Comparison of ENCODE assay signal across 2 cellular contexts in genomic region chr2:53819627-53820026, GRCh38.
A peak's percentile ranks its signal among the peaks of the same experiment; 100 is the strongest.
TF ChIP-seq lines count a peak whose summit lies in the region.

No MANE protein-coding gene starts in this region.

TF ChIP-seq in GM23338, 12 proteins besides CTCF, POLR2A, EP300 and RAD21:
- TF ChIP-seq ETS1 (IDR thresholded peaks at IDR 0.05) (no peak), REST (IDR thresholded peaks at IDR 0.05; ENCODE audit: unreplicated experiment) (no peak), CREB1 (CRISPR knock-in tag; IDR thresholded peaks at IDR 0.05; ENCODE audit: low read depth) (no peak), POLR2AphosphoS5 (IDR thresholded peaks at IDR 0.05; ENCODE audit: low read depth) (no peak), EZH2 (IDR thresholded peaks at IDR 0.05; ENCODE audit: low read depth, unreplicated experiment) (no peak), ZNF114 (CRISPR knock-in tag; IDR thresholded peaks at IDR 0.05) (no peak), NANOG (IDR thresholded peaks at IDR 0.05; ENCODE audit: borderline replicate concordance) (no peak), STAT1 (IDR thresholded peaks at IDR 0.05; ENCODE audit: unreplicated experiment) (no peak), JUNB (IDR thresholded peaks at IDR 0.05; ENCODE audit: unreplicated experiment) (no peak), EZH2phosphoT487 (IDR thresholded peaks at IDR 0.05; ENCODE audit: unreplicated experiment) (no peak), ZNF331 (CRISPR knock-in tag; IDR thresholded peaks at IDR 0.05; ENCODE audit: low read depth) (no peak)
- TF ChIP-seq, protein P1, sequence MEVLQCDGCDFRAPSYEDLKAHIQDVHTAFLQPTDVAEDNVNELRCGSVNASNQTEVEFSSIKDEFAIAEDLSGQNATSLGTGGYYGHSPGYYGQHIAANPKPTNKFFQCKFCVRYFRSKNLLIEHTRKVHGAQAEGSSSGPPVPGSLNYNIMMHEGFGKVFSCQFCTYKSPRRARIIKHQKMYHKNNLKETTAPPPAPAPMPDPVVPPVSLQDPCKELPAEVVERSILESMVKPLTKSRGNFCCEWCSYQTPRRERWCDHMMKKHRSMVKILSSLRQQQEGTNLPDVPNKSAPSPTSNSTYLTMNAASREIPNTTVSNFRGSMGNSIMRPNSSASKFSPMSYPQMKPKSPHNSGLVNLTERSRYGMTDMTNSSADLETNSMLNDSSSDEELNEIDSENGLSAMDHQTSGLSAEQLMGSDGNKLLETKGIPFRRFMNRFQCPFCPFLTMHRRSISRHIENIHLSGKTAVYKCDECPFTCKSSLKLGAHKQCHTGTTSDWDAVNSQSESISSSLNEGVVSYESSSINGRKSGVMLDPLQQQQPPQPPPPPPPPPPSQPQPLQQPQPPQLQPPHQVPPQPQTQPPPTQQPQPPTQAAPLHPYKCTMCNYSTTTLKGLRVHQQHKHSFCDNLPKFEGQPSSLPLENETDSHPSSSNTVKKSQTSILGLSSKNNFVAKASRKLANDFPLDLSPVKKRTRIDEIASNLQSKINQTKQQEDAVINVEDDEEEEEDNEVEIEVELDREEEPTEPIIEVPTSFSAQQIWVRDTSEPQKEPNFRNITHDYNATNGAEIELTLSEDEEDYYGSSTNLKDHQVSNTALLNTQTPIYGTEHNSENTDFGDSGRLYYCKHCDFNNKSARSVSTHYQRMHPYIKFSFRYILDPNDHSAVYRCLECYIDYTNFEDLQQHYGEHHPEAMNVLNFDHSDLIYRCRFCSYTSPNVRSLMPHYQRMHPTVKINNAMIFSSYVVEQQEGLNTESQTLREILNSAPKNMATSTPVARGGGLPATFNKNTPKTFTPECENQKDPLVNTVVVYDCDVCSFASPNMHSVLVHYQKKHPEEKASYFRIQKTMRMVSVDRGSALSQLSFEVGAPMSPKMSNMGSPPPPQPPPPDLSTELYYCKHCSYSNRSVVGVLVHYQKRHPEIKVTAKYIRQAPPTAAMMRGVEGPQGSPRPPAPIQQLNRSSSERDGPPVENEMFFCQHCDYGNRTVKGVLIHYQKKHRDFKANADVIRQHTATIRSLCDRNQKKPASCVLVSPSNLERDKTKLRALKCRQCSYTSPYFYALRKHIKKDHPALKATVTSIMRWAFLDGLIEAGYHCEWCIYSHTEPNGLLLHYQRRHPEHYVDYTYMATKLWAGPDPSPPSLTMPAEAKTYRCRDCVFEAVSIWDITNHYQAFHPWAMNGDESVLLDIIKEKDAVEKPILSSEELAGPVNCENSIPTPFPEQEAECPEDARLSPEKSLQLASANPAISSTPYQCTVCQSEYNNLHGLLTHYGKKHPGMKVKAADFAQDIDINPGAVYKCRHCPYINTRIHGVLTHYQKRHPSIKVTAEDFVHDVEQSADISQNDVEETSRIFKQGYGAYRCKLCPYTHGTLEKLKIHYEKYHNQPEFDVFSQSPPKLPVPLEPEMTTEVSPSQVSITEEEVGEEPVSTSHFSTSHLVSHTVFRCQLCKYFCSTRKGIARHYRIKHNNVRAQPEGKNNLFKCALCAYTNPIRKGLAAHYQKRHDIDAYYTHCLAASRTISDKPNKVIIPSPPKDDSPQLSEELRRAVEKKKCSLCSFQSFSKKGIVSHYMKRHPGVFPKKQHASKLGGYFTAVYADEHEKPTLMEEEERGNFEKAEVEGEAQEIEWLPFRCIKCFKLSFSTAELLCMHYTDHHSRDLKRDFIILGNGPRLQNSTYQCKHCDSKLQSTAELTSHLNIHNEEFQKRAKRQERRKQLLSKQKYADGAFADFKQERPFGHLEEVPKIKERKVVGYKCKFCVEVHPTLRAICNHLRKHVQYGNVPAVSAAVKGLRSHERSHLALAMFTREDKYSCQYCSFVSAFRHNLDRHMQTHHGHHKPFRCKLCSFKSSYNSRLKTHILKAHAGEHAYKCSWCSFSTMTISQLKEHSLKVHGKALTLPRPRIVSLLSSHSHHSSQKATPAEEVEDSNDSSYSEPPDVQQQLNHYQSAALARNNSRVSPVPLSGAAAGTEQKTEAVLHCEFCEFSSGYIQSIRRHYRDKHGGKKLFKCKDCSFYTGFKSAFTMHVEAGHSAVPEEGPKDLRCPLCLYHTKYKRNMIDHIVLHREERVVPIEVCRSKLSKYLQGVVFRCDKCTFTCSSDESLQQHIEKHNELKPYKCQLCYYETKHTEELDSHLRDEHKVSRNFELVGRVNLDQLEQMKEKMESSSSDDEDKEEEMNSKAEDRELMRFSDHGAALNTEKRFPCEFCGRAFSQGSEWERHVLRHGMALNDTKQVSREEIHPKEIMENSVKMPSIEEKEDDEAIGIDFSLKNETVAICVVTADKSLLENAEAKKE (CRISPR knock-in tag; IDR thresholded peaks at IDR 0.05): no peak

TF ChIP-seq in K562, 482 proteins besides CTCF, POLR2A, EP300 and RAD21:
- TF ChIP-seq FIP1L1 (IDR thresholded peaks at IDR 0.05; ENCODE audit: low read depth, low read length, poor library complexity, severe bottlenecking): no peak
- no peak for TF ChIP-seq PML (IDR thresholded peaks at IDR 0.05; ENCODE audit: low read length)
- TF ChIP-seq PHB2 (IDR thresholded peaks at IDR 0.05; ENCODE audit: low read depth): no peak
- TF ChIP-seq, protein P2, sequence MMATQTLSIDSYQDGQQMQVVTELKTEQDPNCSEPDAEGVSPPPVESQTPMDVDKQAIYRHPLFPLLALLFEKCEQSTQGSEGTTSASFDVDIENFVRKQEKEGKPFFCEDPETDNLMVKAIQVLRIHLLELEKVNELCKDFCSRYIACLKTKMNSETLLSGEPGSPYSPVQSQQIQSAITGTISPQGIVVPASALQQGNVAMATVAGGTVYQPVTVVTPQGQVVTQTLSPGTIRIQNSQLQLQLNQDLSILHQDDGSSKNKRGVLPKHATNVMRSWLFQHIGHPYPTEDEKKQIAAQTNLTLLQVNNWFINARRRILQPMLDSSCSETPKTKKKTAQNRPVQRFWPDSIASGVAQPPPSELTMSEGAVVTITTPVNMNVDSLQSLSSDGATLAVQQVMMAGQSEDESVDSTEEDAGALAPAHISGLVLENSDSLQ (IDR thresholded peaks at IDR 0.05): peak; percentile 48; the same call in 1 of the 2 replicates
- no peak for TF ChIP-seq KDM5B (IDR thresholded peaks at IDR 0.05; ENCODE audit: insufficient replicate concordance, low read depth, low read length)
TF ChIP-seq in K562: peak in this region for 1.
